Comparison of ENCODE assay signal across 24 cellular contexts in genomic region chr7:35399840-35400239, GRCh38.
DNase-seq lines count a peak whose midpoint lies in the region; ATAC-seq and TF ChIP-seq lines count a peak whose summit lies in the region.
"Had no signal": no experiment of that assay in that cellular context is flagged by ENCODE, and none has a peak within 500 bp of the region (broad histone marks: within the 10 kb centered on the region; RNA-seq: fewer than 3 reads in every experiment).

No MANE protein-coding gene starts in this region.

- H3K9me3 Mint-ChIP-seq in naive thymus-derived CD4-positive, alpha-beta T cell, result no peaks in the 10 kb centered on the region
- H3K9me3 Mint-ChIP-seq: CD4-positive, alpha-beta T cell; CD8-positive, alpha-beta T cell had no signal

- H3K36me3 Mint-ChIP-seq in naive thymus-derived CD4-positive, alpha-beta T cell, result no peaks in the 10 kb centered on the region
- H3K36me3 Mint-ChIP-seq: CD8-positive, alpha-beta T cell had no signal

- no peaks in the 10 kb centered on the region for H3K79me2 ChIP-seq in Karpas-422 (ENCODE audit: low read length)

- H3K27me3 ChIP-seq in left ventricle myocardium inferior (ENCODE audit: low read depth) (no peaks in the 10 kb centered on the region), right atrium auricular region (no peaks in the 10 kb centered on the region), Karpas-422 (ENCODE audit: low read length) (no peaks in the 10 kb centered on the region)
- H3K27me3 ChIP-seq in naive thymus-derived CD4-positive, alpha-beta T cell (ENCODE audit: control insufficient read depth in 2 of 2, insufficient read depth in 2 of 2, low read length in 2 of 2), result no peaks in the 10 kb centered on the region
- H3K27me3 ChIP-seq: BLaER1 treated with 17β-estradiol and CSF1 and Interleukin-3, amounts not matched to agents 10 nM and 100 nM had no signal

- intact Hi-C loops in Right ventricle myocardium superior (cut with DNase I) (no loop called here), Right ventricle myocardium inferior (cut with DNase I) (no loop called here), left ventricle myocardium inferior (cut with micrococcal nuclease) (no loop called here)
- intact Hi-C loops in naive thymus-derived CD4-positive, alpha-beta T cell (cut with micrococcal nuclease), result no loop called here

- H3K9me3 ChIP-seq in left ventricle myocardium inferior (replicated peaks) (no peaks in the 10 kb centered on the region), right atrium auricular region (no peaks in the 10 kb centered on the region), Karpas-422 (ENCODE audit: low read length) (no peaks in the 10 kb centered on the region)
- no peaks in the 10 kb centered on the region for H3K9me3 ChIP-seq in naive thymus-derived CD4-positive, alpha-beta T cell (ENCODE audit: control insufficient read depth in 2 of 3, low read length in 3 of 3)
- H3K9me3 ChIP-seq: A549 had no signal

- no peak overlapping the region for H3K9ac ChIP-seq in Karpas-422 (ENCODE audit: low read length)
- H3K9ac ChIP-seq: BLaER1 treated with 17β-estradiol and CSF1 and Interleukin-3, amounts not matched to agents 10 nM and 100 nM had no signal

- ATAC-seq in Right ventricle myocardium superior (ENCODE audit: poor library complexity) (peak; percentile 68), Right ventricle myocardium inferior (no peak)
- peak; percentile 22 for ATAC-seq in naive thymus-derived CD4-positive, alpha-beta T cell
- ATAC-seq: A549; CD8-positive, alpha-beta T cell; GM12878 had no signal

- no peak overlapping the region for H3K4me2 ChIP-seq in Karpas-422 (ENCODE audit: low read depth, low read length, poor library complexity, severe bottlenecking)
- H3K4me2 ChIP-seq: A549; BLaER1 treated with 17β-estradiol and CSF1 and Interleukin-3, amounts not matched to agents 10 nM and 100 nM had no signal

- H3K36me3 ChIP-seq in left ventricle myocardium inferior (no peaks in the 10 kb centered on the region), right atrium auricular region (no peaks in the 10 kb centered on the region), Karpas-422 (ENCODE audit: insufficient read depth, low read length) (no peaks in the 10 kb centered on the region)
- H3K36me3 ChIP-seq in naive thymus-derived CD4-positive, alpha-beta T cell (ENCODE audit: control insufficient read depth in 2 of 3, insufficient read depth in 3 of 3, low read length in 3 of 3), result no peaks in the 10 kb centered on the region
- H3K36me3 ChIP-seq: BLaER1 treated with 17β-estradiol and CSF1 and Interleukin-3, amounts not matched to agents 10 nM and 100 nM had no signal

- TF ChIP-seq CTCF in left ventricle myocardium inferior (IDR thresholded peaks at IDR 0.05; ENCODE audit: borderline replicate concordance), result no peak
- TF ChIP-seq CTCF in right atrium auricular region (IDR thresholded peaks at IDR 0.05), result no peak

- DNase-seq in Right ventricle myocardium superior (no peak), Right ventricle myocardium inferior (ENCODE audit: missing footprints) (no peak), left ventricle myocardium inferior (no peak), right atrium auricular region (ENCODE audit: low spot score) (no peak), Karpas-422 (peak; percentile 34), NK-92 (lab: John Stamatoyannopoulos, UW; ENCODE audit: unreplicated experiment) (no peak)
- DNase-seq in naive thymus-derived CD4-positive, alpha-beta T cell, result no peak
- DNase-seq: AML-193; CD4-positive, alpha-beta T cell; CD8-positive, alpha-beta T cell; COR-L47; DMS 273 treated with DMSO at 0.1 percent for 48 hours; DMS153; DMS53; DMS79; DND-41; EL; GDM1 had no signal

- CTCF ChIA-PET in naive thymus-derived CD4-positive, alpha-beta T cell (lab: Charles Lee), result no interaction called here

- H3K4me1 Mint-ChIP-seq in naive thymus-derived CD4-positive, alpha-beta T cell, result no peaks in the 10 kb centered on the region
- H3K4me1 Mint-ChIP-seq: B cell had no signal

- peaks cover 30% of the 10 kb centered on the region for H3K4me1 ChIP-seq in left ventricle myocardium inferior
- no peaks in the 10 kb centered on the region for H3K4me1 ChIP-seq in right atrium auricular region
- H3K4me1 ChIP-seq in Karpas-422 (ENCODE audit: low read length), result no peaks in the 10 kb centered on the region
- no peaks in the 10 kb centered on the region for H3K4me1 ChIP-seq in naive thymus-derived CD4-positive, alpha-beta T cell (ENCODE audit: control insufficient read depth in 2 of 2, insufficient read depth in 2 of 2, low read length in 2 of 2)
- H3K4me1 ChIP-seq: A549 had no signal

- H3K27ac Mint-ChIP-seq in naive thymus-derived CD4-positive, alpha-beta T cell, result no peak overlapping the region
- H3K27ac Mint-ChIP-seq: B cell; CD4-positive, alpha-beta T cell; CD8-positive, alpha-beta T cell had no signal

- no peak overlapping the region for H3K4me3 ChIP-seq in left ventricle myocardium inferior
- H3K4me3 ChIP-seq in right atrium auricular region, result no peak overlapping the region
- no peak overlapping the region for H3K4me3 ChIP-seq in Karpas-422 (ENCODE audit: low read length)
- H3K4me3 ChIP-seq in naive thymus-derived CD4-positive, alpha-beta T cell (ENCODE audit: low read length), result no peak overlapping the region
- H3K4me3 ChIP-seq: A549; BLaER1 treated with 17β-estradiol and CSF1 and Interleukin-3, amounts not matched to agents 10 nM and 100 nM; GM12878 had no signal

- POLR2A ChIA-PET in naive thymus-derived CD4-positive, alpha-beta T cell (lab: Charles Lee), result no interaction called here

- H3K4me3 Mint-ChIP-seq in naive thymus-derived CD4-positive, alpha-beta T cell, result no peak overlapping the region
- H3K4me3 Mint-ChIP-seq: B cell; CD4-positive, alpha-beta T cell; CD8-positive, alpha-beta T cell had no signal

- H4K20me1 ChIP-seq in Karpas-422 (ENCODE audit: insufficient read depth, low read depth, low read length), result no peaks in the 10 kb centered on the region
- H4K20me1 ChIP-seq: BLaER1 treated with 17β-estradiol and CSF1 and Interleukin-3, amounts not matched to agents 10 nM and 100 nM had no signal

- H3K27ac ChIP-seq in left ventricle myocardium inferior (replicated peaks) (peak overlapping the region; percentile 48), right atrium auricular region (no peak overlapping the region), Karpas-422 (ENCODE audit: low read length) (no peak overlapping the region)
- H3K27ac ChIP-seq in naive thymus-derived CD4-positive, alpha-beta T cell (ENCODE audit: low read depth, low read length), result no peak overlapping the region
- H3K27ac ChIP-seq: 22Rv1; A549; BLaER1 treated with 17β-estradiol and CSF1 and Interleukin-3, amounts not matched to agents 10 nM and 100 nM; C4-2B had no signal

- H3K27me3 Mint-ChIP-seq in naive thymus-derived CD4-positive, alpha-beta T cell, result peaks cover 5 to 25% (median 12%) of the 10 kb centered on the region in 5 donors

- no peak overlapping the region for H2AFZ ChIP-seq in Karpas-422 (ENCODE audit: low read length)

- H3K9me2 ChIP-seq in Karpas-422 (replicated peaks; ENCODE audit: insufficient read depth, low read length), result no peaks in the 10 kb centered on the region
